In genomic region chr15:92880796-92881569, GRCh38 we compare ENCODE assay signal across 8 cellular contexts. TPM values are rescaled to one million over a fixed set of nuclear protein-coding genes. Genes with fewer than 3 reads are reported as not detected.
DNase-seq lines count a peak whose midpoint lies in the region; ATAC-seq and TF ChIP-seq lines count a peak whose summit lies in the region.

No MANE protein-coding gene starts in this region.

- H3K9me3 ChIP-seq in heart left ventricle (no peaks in the 10 kb centered on the region), body of pancreas (no peaks in the 10 kb centered on the region), mesodermal cell (ENCODE audit: control insufficient read depth, low read length) (no peaks in the 10 kb centered on the region), uterus (no peaks in the 10 kb centered on the region)

- H3K36me3 ChIP-seq in heart left ventricle: peaks cover 0 to 6% (median 4%) of the 10 kb centered on the region in 9 donors
- no peaks in the 10 kb centered on the region for H3K36me3 ChIP-seq in body of pancreas (replicated peaks in 1 of 2; ENCODE audit: insufficient read depth in 1 of 2, low read depth in 2 of 2)
- peaks cover 5% of the 10 kb centered on the region for H3K36me3 ChIP-seq in mesodermal cell (ENCODE audit: control insufficient read depth, insufficient read depth, low read length)
- H3K36me3 ChIP-seq in uterus: no peaks in the 10 kb centered on the region

- H3K27ac ChIP-seq in heart left ventricle: peak overlapping the region; percentile 74 to 100 (median 92)
- H3K27ac ChIP-seq in body of pancreas: peak overlapping the region; percentile 82 to 98 (median 90)
- H3K27ac ChIP-seq in mesodermal cell (ENCODE audit: low read depth, low read length, severe bottlenecking): peak overlapping the region; percentile 86
- H3K27ac ChIP-seq in uterus: peak overlapping the region; percentile 88 to 100

- TF ChIP-seq CTCF in heart left ventricle (IDR thresholded peaks at IDR 0.05) (no peak), body of pancreas (IDR thresholded peaks at IDR 0.05) (no peak), uterus (IDR thresholded peaks at IDR 0.05) (no peak)

- no peak for DNase-seq in heart left ventricle
- DNase-seq in left cardiac atrium: no peak
- peak in 3 of 4 donors; percentile 36 to 62 (median 44) for DNase-seq in body of pancreas
- no peak for DNase-seq in uterus
- no peak for DNase-seq in activated effector memory CD4-positive, alpha-beta T cell treated with Interleukin-2 at 50 U/mL for 16 hours
- no peak for DNase-seq in NCI-H2029 treated with DMSO at 0.1 percent for 48 hours (lab: John Stamatoyannopoulos, UW)

- H3K4me3 ChIP-seq in heart left ventricle (peak overlapping the region in 8 of 12 donors; percentile 39 to 61 (median 52)), body of pancreas (no peak overlapping the region), mesodermal cell (ENCODE audit: extremely low read depth, insufficient read depth, low read length, poor library complexity, severe bottlenecking) (no peak overlapping the region), uterus (peak overlapping the region in 1 of 2 donors; percentile 33)

- ATAC-seq in heart left ventricle: no peak
- ATAC-seq in left cardiac atrium: no peak
- peak; percentile 2 for ATAC-seq in body of pancreas
- no peak for ATAC-seq in HG03442 (IDR thresholded peaks at IDR 0.05; ENCODE audit: unreplicated experiment)

- TF ChIP-seq POLR2A in heart left ventricle (IDR thresholded peaks at IDR 0.05): no peak
- peak in 2 of 3 donors; percentile 27 to 30 for TF ChIP-seq POLR2A in body of pancreas (IDR thresholded peaks at IDR 0.05)
- no peak for TF ChIP-seq POLR2A in uterus (IDR thresholded peaks at IDR 0.05)

- 21 to 51% (median 29%) methylated on average over 3 to 4 of the region's 4 CpGs for WGBS in heart left ventricle, 4 donors
- WGBS in body of pancreas, 2 donors: 30 to 31% methylated on average over 3 to 4 of the region's 4 CpGs
- 55 to 57% methylated on average over 2 to 3 of the region's 4 CpGs for WGBS in mesodermal cell (ENCODE audit: insufficient coverage in 2 of 2), 2 experiments

- no peaks in the 10 kb centered on the region for H3K27me3 ChIP-seq in heart left ventricle
- no peaks in the 10 kb centered on the region for H3K27me3 ChIP-seq in body of pancreas
- H3K27me3 ChIP-seq in uterus: no peaks in the 10 kb centered on the region

- H3K4me1 ChIP-seq in heart left ventricle: peaks cover 0 to 38% (median 23%) of the 10 kb centered on the region in 12 donors
- H3K4me1 ChIP-seq in body of pancreas: peaks cover 40% of the 10 kb centered on the region
- H3K4me1 ChIP-seq in mesodermal cell (ENCODE audit: control insufficient read depth, insufficient read depth, low read length, poor library complexity, severe bottlenecking): peaks cover 14% of the 10 kb centered on the region
- no peaks in the 10 kb centered on the region for H3K4me1 ChIP-seq in uterus

- intact Hi-C loops in heart left ventricle (cut with DNase I): loop anchor here in 7 of 10 donors (2.0 to 5.0 kb wide), 5 partner anchors 36 to 69 kb away; no protein-coding TSS in a partner anchor
- intact Hi-C loops in left cardiac atrium (cut with DNase I): loop anchor here (5.0 kb wide), 2 partner anchors 49 to 64 kb away; no protein-coding TSS in a partner anchor
- intact Hi-C loops in body of pancreas (cut with DNase I): no loop called here
- intact Hi-C loops in uterus (cut with DNase I; ENCODE audit: low total_unique reads): loop anchor here (5.0 kb wide), 1 partner anchor 49 kb away; no protein-coding TSS in a partner anchor

RNA-seq across cellular contexts. Expression of gene CHD2, which starts 19.1 kb away (rescaled TPM):
- total RNA-seq in heart left ventricle: 10 to 100 TPM; 28.3 to 76.8 (median 46.4) TPM
- polyA plus RNA-seq in heart left ventricle: 10 to 100 TPM; 23.1 to 28.7 TPM
- 10 to 100 TPM; 59.8 to 63.2 TPM for total RNA-seq in left cardiac atrium
- total RNA-seq in body of pancreas: 10 to 100 TPM; 63.9 to 70.0 TPM
- polyA plus RNA-seq in mesodermal cell (2013, experiment 1 of 2): 45.4 TPM
- 37.3 TPM for polyA plus RNA-seq in mesodermal cell (2013, experiment 2 of 2)
- total RNA-seq in uterus: 100 to 1,000 TPM in 3 of 4 donors, 10 to 100 TPM in 1; 71.0 to 166 (median 152) TPM

Comparison
In these comparisons a context has a peak if more than half of its experiments do, and no peak if none do; other contexts are left out.
1. DNase-seq: peak in body of pancreas (3 of 4); none in heart left ventricle (0 of 5), left cardiac atrium (single experiment), uterus (0 of 2), activated effector memory CD4-positive, alpha-beta T cell treated with Interleukin-2 at 50 U/mL for 16 hours (single experiment) and NCI-H2029 treated with DMSO at 0.1 percent for 48 hours (single experiment).
2. H3K4me3 ChIP-seq: peak in heart left ventricle (8 of 12); none in body of pancreas (0 of 2) and mesodermal cell (single experiment).
3. POLR2A ChIP-seq: peak in body of pancreas (2 of 3); none in heart left ventricle (0 of 2) and uterus (0 of 2).
4. Peak in every context shown above with its lines, with median percentiles within 50 percentile points of each other: H3K27ac ChIP-seq.